In the genomic region with DNA sequence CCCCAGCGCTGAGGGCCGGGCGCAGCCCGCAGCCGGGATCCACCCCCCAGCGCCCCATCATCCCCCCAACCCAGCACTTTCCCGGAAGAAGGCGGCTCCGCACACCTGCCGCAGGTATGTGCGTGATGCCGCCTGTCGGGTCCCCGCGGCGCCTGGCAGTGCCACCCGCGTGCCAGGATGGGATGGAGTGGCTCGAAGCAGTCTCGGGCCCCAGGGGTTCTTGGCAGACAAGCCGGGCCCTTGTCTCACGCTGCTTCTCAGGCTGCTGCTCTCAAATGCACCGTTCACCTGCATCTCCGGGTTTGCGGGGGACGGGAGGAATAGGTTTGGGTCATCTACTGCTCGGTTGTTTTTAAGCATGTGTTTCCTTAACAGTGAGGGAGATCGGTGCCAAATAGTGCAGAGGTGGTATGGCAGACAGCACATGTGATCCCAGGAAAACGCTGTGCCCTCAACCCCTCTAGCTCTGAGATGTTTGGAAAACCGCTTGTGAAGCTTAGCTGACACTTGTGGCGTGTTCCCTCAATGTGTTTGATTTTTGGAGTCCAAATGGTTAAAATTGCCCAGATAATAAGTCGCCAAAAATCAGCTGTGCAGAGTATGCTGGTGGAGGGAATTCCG, we compare ENCODE assay signal across 8 cellular contexts. TPM values are rescaled to one million over a fixed set of nuclear protein-coding genes. Genes with fewer than 3 reads are reported as not detected.
DNase-seq lines count a peak whose midpoint lies in the region; ATAC-seq and TF ChIP-seq lines count a peak whose summit lies in the region.

No MANE protein-coding gene starts in this region.

- peaks cover 3 to 17% (median 13%) of the 10 kb centered on the region in 4 donors for H3K4me1 ChIP-seq in liver (ENCODE audit: control insufficient read depth in 4 of 4, insufficient read depth in 4 of 4, low read length in 3 of 4)

- peaks cover 0 to 1% (median 0%) of the 10 kb centered on the region in 4 donors for H3K36me3 ChIP-seq in liver (ENCODE audit: control insufficient read depth in 4 of 4, insufficient read depth in 3 of 4, low read depth in 1 of 4, low read length in 3 of 4)

- H3K9me3 ChIP-seq in liver (ENCODE audit: control insufficient read depth in 4 of 4, low read length in 3 of 4): no peaks in the 10 kb centered on the region

- H3K4me1 Mint-ChIP-seq in stimulated activated naive B cell treated with anti-CD40 and anti-IgM and Interleukin-4, amounts not matched to agents 10 μg/mL and 1 μg/mL and 100 μg/mL, for 72 hours: peaks cover 20 to 46% of the 10 kb centered on the region in 2 donors

- peak overlapping the region; percentile 91 to 96 for H3K4me3 Mint-ChIP-seq in stimulated activated naive B cell treated with anti-CD40 and anti-IgM and Interleukin-4, amounts not matched to agents 10 μg/mL and 1 μg/mL and 100 μg/mL, for 72 hours

- no peaks in the 10 kb centered on the region for H3K27me3 ChIP-seq in liver (ENCODE audit: control insufficient read depth in 4 of 4, insufficient read depth in 4 of 4, low read length in 3 of 4)

- peaks cover 0 to 8% of the 10 kb centered on the region in 2 donors for H3K27me3 Mint-ChIP-seq in stimulated activated naive B cell treated with anti-CD40 and anti-IgM and Interleukin-4, amounts not matched to agents 10 μg/mL and 1 μg/mL and 100 μg/mL, for 72 hours

- peak overlapping the region; percentile 92 for H3K27ac Mint-ChIP-seq in stimulated activated naive B cell treated with anti-CD40 and anti-IgM and Interleukin-4, amounts not matched to agents 10 μg/mL and 1 μg/mL and 100 μg/mL, for 72 hours

- TF ChIP-seq CTCF in choroid plexus epithelial cell (conservative IDR thresholded peaks at IDR 0.05; ENCODE audit: low read depth, low read length) (no peak), liver (IDR thresholded peaks at IDR 0.05; ENCODE audit: low read depth, low read length, missing input control) (no peak), GM20000 (IDR thresholded peaks at IDR 0.05; ENCODE audit: extremely low read depth, missing control alignments) (no peak)

- peak overlapping the region; percentile 93 to 96 for H3K27ac ChIP-seq in liver (ENCODE audit: low read depth in 1 of 2, low read length in 2 of 2)

- peak; percentile 1 for ATAC-seq in HG03280 (IDR thresholded peaks at IDR 0.05; ENCODE audit: unreplicated experiment)
- ATAC-seq in stimulated activated naive B cell treated with anti-CD40 and anti-IgM and Interleukin-4, amounts not matched to agents 10 μg/mL and 1 μg/mL and 100 μg/mL, for 72 hours (replicated peaks): peak in 1 of 2 donors; percentile 4

- no peaks in the 10 kb centered on the region for H3K9me3 Mint-ChIP-seq in stimulated activated naive B cell treated with anti-CD40 and anti-IgM and Interleukin-4, amounts not matched to agents 10 μg/mL and 1 μg/mL and 100 μg/mL, for 72 hours

- 1% methylated on average over 33 of the region's 33 CpGs for WGBS in liver

- peaks cover 27 to 38% of the 10 kb centered on the region in 2 donors for H3K36me3 Mint-ChIP-seq in stimulated activated naive B cell treated with anti-CD40 and anti-IgM and Interleukin-4, amounts not matched to agents 10 μg/mL and 1 μg/mL and 100 μg/mL, for 72 hours

- H3K4me3 ChIP-seq in choroid plexus epithelial cell (ENCODE audit: low read depth, low read length) (peak overlapping the region; percentile 84), liver (ENCODE audit: low read depth in 1 of 3, low read length in 3 of 3) (peak overlapping the region; percentile 80 to 96 (median 84))

- H3K9ac ChIP-seq in liver (ENCODE audit: low read depth in 1 of 2, low read length in 2 of 2): peak overlapping the region in 1 of 2 donors; percentile 64

- DNase-seq in ELF-1 (ENCODE audit: low read depth, low spot score) (peak; percentile 21), T follicular helper cell (ENCODE audit: low read depth) (peak; percentile 32), choroid plexus epithelial cell (ENCODE audit: low read depth) (peak; percentile 25), GM20000 (ENCODE audit: low spot score) (no peak), GM03348 (ENCODE audit: low spot score) (no peak)
- DNase-seq in stimulated activated naive B cell treated with anti-CD40 and anti-IgM and Interleukin-4, amounts not matched to agents 10 μg/mL and 1 μg/mL and 100 μg/mL, for 72 hours: peak; percentile 25

- no peak for TF ChIP-seq RAD21 in liver (IDR thresholded peaks at IDR 0.05)

TF ChIP-seq in liver, 16 proteins besides CTCF, POLR2A, EP300 and RAD21:
- TF ChIP-seq RXRA (IDR thresholded peaks at IDR 0.05) (no peak), MAX (IDR thresholded peaks at IDR 0.05) (no peak), HNF4G (IDR thresholded peaks at IDR 0.05) (no peak), EGR1 (IDR thresholded peaks at IDR 0.05; ENCODE audit: low read depth in 2 of 2) (no peak), GABPA (IDR thresholded peaks at IDR 0.05 in 1 of 2, conservative IDR thresholded peaks at IDR 0.05 in 1 of 2) (no peak), HNF4A (conservative IDR thresholded peaks at IDR 0.05) (no peak), SP1 (IDR thresholded peaks at IDR 0.05) (no peak), YY1 (IDR thresholded peaks at IDR 0.05) (no peak), ATF3 (IDR thresholded peaks at IDR 0.05) (no peak)
- TF ChIP-seq, protein P1, sequence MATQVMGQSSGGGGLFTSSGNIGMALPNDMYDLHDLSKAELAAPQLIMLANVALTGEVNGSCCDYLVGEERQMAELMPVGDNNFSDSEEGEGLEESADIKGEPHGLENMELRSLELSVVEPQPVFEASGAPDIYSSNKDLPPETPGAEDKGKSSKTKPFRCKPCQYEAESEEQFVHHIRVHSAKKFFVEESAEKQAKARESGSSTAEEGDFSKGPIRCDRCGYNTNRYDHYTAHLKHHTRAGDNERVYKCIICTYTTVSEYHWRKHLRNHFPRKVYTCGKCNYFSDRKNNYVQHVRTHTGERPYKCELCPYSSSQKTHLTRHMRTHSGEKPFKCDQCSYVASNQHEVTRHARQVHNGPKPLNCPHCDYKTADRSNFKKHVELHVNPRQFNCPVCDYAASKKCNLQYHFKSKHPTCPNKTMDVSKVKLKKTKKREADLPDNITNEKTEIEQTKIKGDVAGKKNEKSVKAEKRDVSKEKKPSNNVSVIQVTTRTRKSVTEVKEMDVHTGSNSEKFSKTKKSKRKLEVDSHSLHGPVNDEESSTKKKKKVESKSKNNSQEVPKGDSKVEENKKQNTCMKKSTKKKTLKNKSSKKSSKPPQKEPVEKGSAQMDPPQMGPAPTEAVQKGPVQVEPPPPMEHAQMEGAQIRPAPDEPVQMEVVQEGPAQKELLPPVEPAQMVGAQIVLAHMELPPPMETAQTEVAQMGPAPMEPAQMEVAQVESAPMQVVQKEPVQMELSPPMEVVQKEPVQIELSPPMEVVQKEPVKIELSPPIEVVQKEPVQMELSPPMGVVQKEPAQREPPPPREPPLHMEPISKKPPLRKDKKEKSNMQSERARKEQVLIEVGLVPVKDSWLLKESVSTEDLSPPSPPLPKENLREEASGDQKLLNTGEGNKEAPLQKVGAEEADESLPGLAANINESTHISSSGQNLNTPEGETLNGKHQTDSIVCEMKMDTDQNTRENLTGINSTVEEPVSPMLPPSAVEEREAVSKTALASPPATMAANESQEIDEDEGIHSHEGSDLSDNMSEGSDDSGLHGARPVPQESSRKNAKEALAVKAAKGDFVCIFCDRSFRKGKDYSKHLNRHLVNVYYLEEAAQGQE (IDR thresholded peaks at IDR 0.05): no peak

RNA-seq across cellular contexts. Expression of gene MYLIP, which starts 0.8 kb away (rescaled TPM):
- total RNA-seq in liver: 10 to 100 TPM in 1 of 2 donors, 1 to 10 TPM in 1; 5.8 to 29.4 TPM
- 1 to 10 TPM; 2.7 to 3.0 TPM for polyA plus RNA-seq in liver

Comparison
In these comparisons a context has a peak if more than half of its experiments do, and no peak if none do; other contexts are left out.
1. DNase-seq: peak in ELF-1 (single experiment), T follicular helper cell (single experiment), choroid plexus epithelial cell (single experiment) and stimulated activated naive B cell treated with anti-CD40 and anti-IgM and Interleukin-4, amounts not matched to agents 10 μg/mL and 1 μg/mL and 100 μg/mL, for 72 hours (single experiment); none in GM20000 (single experiment) and GM03348 (single experiment).